ENCODE assay signal across 17 cellular contexts in the genomic region with DNA sequence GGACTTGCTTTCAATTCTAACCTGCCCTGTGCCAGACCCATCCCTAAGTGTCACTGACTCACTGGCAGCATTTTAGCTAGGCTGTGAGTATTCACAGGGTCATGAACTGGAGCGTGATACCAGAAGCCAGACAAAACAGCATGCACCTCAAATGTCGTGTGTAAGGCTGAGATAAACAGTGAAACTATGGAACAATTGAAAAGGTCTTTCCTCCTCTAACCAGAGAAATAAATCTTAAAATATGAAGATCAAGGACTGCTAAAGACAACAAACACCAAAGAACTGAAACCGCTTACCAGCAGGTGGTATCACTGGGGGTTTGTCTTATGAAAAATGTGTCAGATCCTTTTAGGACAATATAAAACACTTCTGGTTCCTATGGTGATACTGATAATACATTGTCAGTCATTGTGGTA.
DNase-seq lines count a peak whose midpoint lies in the region; ATAC-seq and TF ChIP-seq lines count a peak whose summit lies in the region.
"Had no signal": no experiment of that assay in that cellular context is flagged by ENCODE, and none has a peak within 500 bp of the region (broad histone marks: within the 10 kb centered on the region; RNA-seq: fewer than 3 reads in every experiment).

No MANE protein-coding gene starts in this region.

- no peaks in the 10 kb centered on the region for H3K27me3 Mint-ChIP-seq in progenitor cell of endocrine pancreas
- H3K27me3 Mint-ChIP-seq in activated T-helper 2 cell treated with anti-CD3 and anti-CD28 coated beads, Interferon-gamma antibody, Interleukin-2, Interleukin-4, amounts not matched to agents 10 μg/mL and 5 μg/mL and 100 μg/mL, durations not matched to agents 14 hours and 24 hours and 36 hours (ENCODE audit: low read depth) = no peaks in the 10 kb centered on the region

- H3K4me2 ChIP-seq in PC-3 (ENCODE audit: low read length) = no peak overlapping the region

- CTCF ChIA-PET in PC-3 (lab: Charles Lee) = no interaction called here

- no peaks in the 10 kb centered on the region for H3K27me3 ChIP-seq in PC-3 (ENCODE audit: low read length)

- no peaks in the 10 kb centered on the region for H3K9me2 ChIP-seq in PC-3 (replicated peaks; ENCODE audit: low read length)

- H3K9me3 Mint-ChIP-seq in progenitor cell of endocrine pancreas (ENCODE audit: low read depth) = peaks cover 19% of the 10 kb centered on the region
- no peaks in the 10 kb centered on the region for H3K9me3 Mint-ChIP-seq in activated T-helper 2 cell treated with anti-CD3 and anti-CD28 coated beads, Interferon-gamma antibody, Interleukin-2, Interleukin-4, amounts not matched to agents 10 μg/mL and 5 μg/mL and 100 μg/mL, durations not matched to agents 14 hours and 24 hours and 36 hours

- H3K36me3 Mint-ChIP-seq in progenitor cell of endocrine pancreas (ENCODE audit: insufficient read depth) = peaks cover 5% of the 10 kb centered on the region
- H3K36me3 Mint-ChIP-seq in activated T-helper 2 cell treated with anti-CD3 and anti-CD28 coated beads, Interferon-gamma antibody, Interleukin-2, Interleukin-4, amounts not matched to agents 10 μg/mL and 5 μg/mL and 100 μg/mL, durations not matched to agents 14 hours and 24 hours and 36 hours (ENCODE audit: low read depth) = no peaks in the 10 kb centered on the region

- no peaks in the 10 kb centered on the region for H4K20me1 ChIP-seq in PC-3 (ENCODE audit: low read length)

- H2AFZ ChIP-seq in PC-3 (ENCODE audit: low read length) = no peak overlapping the region; the same call in 1 of the 2 replicates
- H2AFZ ChIP-seq: parathyroid adenoma had no signal

- no TSS peak for BruUV-seq in PC-3 (replicated peaks; lab: Mats Ljungman, UMichigan)

- intact Hi-C loops in PC-3 (cut with micrococcal nuclease) = no loop called here
- intact Hi-C loops in activated T-helper 2 cell treated with anti-CD3 and anti-CD28 coated beads, Interferon-gamma antibody, Interleukin-2, Interleukin-4, amounts not matched to agents 10 μg/mL and 5 μg/mL and 100 μg/mL, durations not matched to agents 14 hours and 24 hours and 36 hours (cut with micrococcal nuclease) = no loop called here

- H3K9me3 ChIP-seq in PC-3 (ENCODE audit: low read length) = no peaks in the 10 kb centered on the region

- H3K4me3 Mint-ChIP-seq in progenitor cell of endocrine pancreas (ENCODE audit: low read depth) = no peak overlapping the region
- H3K4me3 Mint-ChIP-seq in activated T-helper 2 cell treated with anti-CD3 and anti-CD28 coated beads, Interferon-gamma antibody, Interleukin-2, Interleukin-4, amounts not matched to agents 10 μg/mL and 5 μg/mL and 100 μg/mL, durations not matched to agents 14 hours and 24 hours and 36 hours (ENCODE audit: low read depth) = no peak overlapping the region
- H3K4me3 Mint-ChIP-seq: activated CD8-positive, alpha-beta T cell treated with anti-CD3 and anti-CD28 coated beads, Interleukin-2, amount 10 ng/mL, durations not matched to agents 7 days and 5 days; memory B cell had no signal

- POLR2A ChIA-PET in PC-3 (lab: Charles Lee; ENCODE audit: unreplicated experiment) = no interaction called here

- peak overlapping the region; percentile 29 for H3K27ac Mint-ChIP-seq in progenitor cell of endocrine pancreas
- H3K27ac Mint-ChIP-seq in activated T-helper 2 cell treated with anti-CD3 and anti-CD28 coated beads, Interferon-gamma antibody, Interleukin-2, Interleukin-4, amounts not matched to agents 10 μg/mL and 5 μg/mL and 100 μg/mL, durations not matched to agents 14 hours and 24 hours and 36 hours = no peak overlapping the region
- H3K27ac Mint-ChIP-seq: activated CD8-positive, alpha-beta T cell treated with anti-CD3 and anti-CD28 coated beads, Interleukin-2, amount 10 ng/mL, durations not matched to agents 7 days and 5 days; memory B cell had no signal

- DNase-seq in PC-3 (no peak), fibroblast of the aortic adventitia (ENCODE audit: low read depth) (peak; percentile 21), progenitor cell of endocrine pancreas (ENCODE audit: low spot score, unreplicated experiment) (no peak), NAMALWA (ENCODE audit: low spot score) (no peak)
- DNase-seq in activated T-helper 2 cell treated with anti-CD3 and anti-CD28 coated beads, Interferon-gamma antibody, Interleukin-2, Interleukin-4, amounts not matched to agents 10 μg/mL and 5 μg/mL and 100 μg/mL, durations not matched to agents 14 hours and 24 hours and 36 hours (ENCODE audit: low spot score) = no peak
- DNase-seq: activated CD8-positive, alpha-beta T cell treated with anti-CD3 and anti-CD28 coated beads, Interleukin-2, amount 10 ng/mL, durations not matched to agents 7 days and 5 days; activated effector memory CD4-positive, alpha-beta T cell treated with Interleukin-2 at 50 U/mL for 16 hours; anterior cingulate cortex; DMS 273 treated with DMSO at 0.1 percent for 48 hours; foreskin melanocyte; HCEC 1CT; NCI-H2171 had no signal

- H3K27ac ChIP-seq in PC-3 (ENCODE audit: low read length) = no peak overlapping the region
- H3K27ac ChIP-seq: parathyroid adenoma had no signal

- ATAC-seq in HG03159 (IDR thresholded peaks at IDR 0.05; ENCODE audit: unreplicated experiment) (peak; percentile 43), PC-3 (peak; percentile 66), HG03135 (IDR thresholded peaks at IDR 0.05; ENCODE audit: unreplicated experiment) (no peak), HG02759 (IDR thresholded peaks at IDR 0.05; ENCODE audit: unreplicated experiment) (no peak)
- ATAC-seq: activated CD8-positive, alpha-beta T cell treated with anti-CD3 and anti-CD28 coated beads, Interleukin-2, amount 10 ng/mL, durations not matched to agents 7 days and 5 days had no signal

- H3K4me3 ChIP-seq in PC-3 (ENCODE audit: low read length) = no peak overlapping the region
- H3K4me3 ChIP-seq in fibroblast of the aortic adventitia (ENCODE audit: low read depth, low read length) = no peak overlapping the region

- H3K4me1 Mint-ChIP-seq in progenitor cell of endocrine pancreas (ENCODE audit: low read depth) = peaks cover 24% of the 10 kb centered on the region
- H3K4me1 Mint-ChIP-seq in activated T-helper 2 cell treated with anti-CD3 and anti-CD28 coated beads, Interferon-gamma antibody, Interleukin-2, Interleukin-4, amounts not matched to agents 10 μg/mL and 5 μg/mL and 100 μg/mL, durations not matched to agents 14 hours and 24 hours and 36 hours (ENCODE audit: low read depth) = no peaks in the 10 kb centered on the region
- H3K4me1 Mint-ChIP-seq: memory B cell had no signal

- no peaks in the 10 kb centered on the region for H3F3A ChIP-seq in PC-3 (ENCODE audit: low read length, unreplicated experiment)

- TF ChIP-seq CTCF in PC-3 (conservative IDR thresholded peaks at IDR 0.05; ENCODE audit: low read depth, low read length) (no peak), fibroblast of the aortic adventitia (IDR thresholded peaks at IDR 0.05; ENCODE audit: insufficient read depth, low read length) (no peak), progenitor cell of endocrine pancreas (IDR thresholded peaks at IDR 0.05; ENCODE audit: unreplicated experiment) (no peak)

- peaks cover 9% of the 10 kb centered on the region for H3K4me1 ChIP-seq in PC-3 (ENCODE audit: insufficient read depth, low read length)
- H3K4me1 ChIP-seq: parathyroid adenoma had no signal

- no peaks in the 10 kb centered on the region for H3K79me2 ChIP-seq in PC-3 (ENCODE audit: low read length)
- H3K79me2 ChIP-seq: parathyroid adenoma had no signal

- H3K36me3 ChIP-seq in PC-3 (ENCODE audit: low read depth, low read length) = no peaks in the 10 kb centered on the region

- no peak overlapping the region for H3K9ac ChIP-seq in PC-3 (ENCODE audit: low read length)
- H3K9ac ChIP-seq: parathyroid adenoma had no signal

Comparison
In these comparisons a context has a peak if more than half of its experiments do, and no peak if none do; other contexts are left out.
1. ATAC-seq: peak in HG03159 (single experiment) and PC-3 (single experiment); none in HG03135 (single experiment) and HG02759 (single experiment).